In the genomic region with DNA sequence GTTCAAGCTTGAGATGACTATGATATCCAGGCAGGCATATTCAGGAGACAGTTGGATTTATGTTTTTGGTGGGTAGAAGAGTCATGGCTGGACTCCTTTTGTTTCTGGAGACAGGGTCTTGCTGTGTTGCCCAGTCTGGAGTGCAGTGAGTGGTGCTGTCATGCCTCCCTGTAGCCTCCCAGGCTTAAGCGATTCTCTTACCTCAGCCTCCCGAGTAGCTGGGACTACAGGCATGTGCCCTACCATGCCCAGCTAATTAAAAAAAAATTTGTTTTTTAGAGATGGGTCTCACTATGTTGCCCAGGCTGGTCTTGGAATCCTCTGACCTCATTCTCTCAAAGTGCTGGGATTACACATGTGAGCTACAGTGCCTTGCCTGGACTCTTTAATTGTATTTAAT, we compare ENCODE assay signal across 17 cellular contexts.
DNase-seq lines count a peak whose midpoint lies in the region; ATAC-seq and TF ChIP-seq lines count a peak whose summit lies in the region.
"Had no signal": no experiment of that assay in that cellular context is flagged by ENCODE, and none has a peak within 500 bp of the region (broad histone marks: within the 10 kb centered on the region; RNA-seq: fewer than 3 reads in every experiment).

No MANE protein-coding gene starts in this region.

- no peaks in the 10 kb centered on the region for H3K27me3 Mint-ChIP-seq in CD8-positive, alpha-beta T cell (ENCODE audit: low read depth)
- H3K27me3 Mint-ChIP-seq in activated B cell treated with CpG ODN at 0.5 μM for 24 hours = no peaks in the 10 kb centered on the region
- no peaks in the 10 kb centered on the region for H3K27me3 Mint-ChIP-seq in memory B cell
- H3K27me3 Mint-ChIP-seq: CD8-positive, alpha-beta memory T cell had no signal

- H3K79me2 ChIP-seq in Karpas-422 (ENCODE audit: low read length) = peaks cover 80% of the 10 kb centered on the region

- H3K4me1 Mint-ChIP-seq in CD8-positive, alpha-beta T cell (ENCODE audit: low read depth) = peaks cover 20% of the 10 kb centered on the region
- peaks cover 35% of the 10 kb centered on the region for H3K4me1 Mint-ChIP-seq in activated B cell treated with CpG ODN at 0.5 μM for 24 hours
- H3K4me1 Mint-ChIP-seq in memory B cell = peaks cover 6% of the 10 kb centered on the region

- no peak overlapping the region for H3K9ac ChIP-seq in Karpas-422 (ENCODE audit: low read length)
- H3K9ac ChIP-seq: BLaER1 treated with 17β-estradiol and CSF1 and Interleukin-3, amounts not matched to agents 10 nM and 100 nM; KMS-11 had no signal

- no peaks in the 10 kb centered on the region for H4K20me1 ChIP-seq in Karpas-422 (ENCODE audit: insufficient read depth, low read depth, low read length)

- H3K9me3 Mint-ChIP-seq in CD8-positive, alpha-beta T cell = no peaks in the 10 kb centered on the region
- H3K9me3 Mint-ChIP-seq in activated B cell treated with CpG ODN at 0.5 μM for 24 hours (no peaks in the 10 kb centered on the region), memory B cell (no peaks in the 10 kb centered on the region)
- H3K9me3 Mint-ChIP-seq: CD8-positive, alpha-beta memory T cell had no signal

- no peak overlapping the region for H3K4me3 Mint-ChIP-seq in CD8-positive, alpha-beta T cell
- H3K4me3 Mint-ChIP-seq in activated B cell treated with CpG ODN at 0.5 μM for 24 hours = no peak overlapping the region
- H3K4me3 Mint-ChIP-seq in memory B cell = no peak overlapping the region
- H3K4me3 Mint-ChIP-seq: CD8-positive, alpha-beta memory T cell had no signal

- peak overlapping the region; percentile 18 for H3K4me2 ChIP-seq in Karpas-422 (ENCODE audit: low read depth, low read length, poor library complexity, severe bottlenecking)
- H3K4me2 ChIP-seq: A549; BLaER1 treated with 17β-estradiol and CSF1 and Interleukin-3, amounts not matched to agents 10 nM and 100 nM; KMS-11 had no signal

- H3K4me1 ChIP-seq in CD8-positive, alpha-beta T cell (ENCODE audit: insufficient read depth, low read length) = no peaks in the 10 kb centered on the region
- peaks cover 37% of the 10 kb centered on the region for H3K4me1 ChIP-seq in Karpas-422 (ENCODE audit: low read length)

- no peaks in the 10 kb centered on the region for H3K9me3 ChIP-seq in CD8-positive, alpha-beta T cell (ENCODE audit: low read length)
- no peaks in the 10 kb centered on the region for H3K9me3 ChIP-seq in Karpas-422 (ENCODE audit: low read length)
- H3K9me3 ChIP-seq: A549 had no signal

- CTCF ChIA-PET in CD8-positive, alpha-beta T cell (lab: Charles Lee) = interaction anchor here (0.9 to 2.7 kb wide), 19 partner anchors 10 to 1024 kb away, joined by 3 to 14 read pairs (median 5); a partner anchor contains a TSS
- CTCF ChIA-PET in activated B cell treated with CpG ODN at 0.5 μM for 24 hours (lab: Charles Lee) = interaction anchor here (0.7 to 2.4 kb wide), 13 partner anchors 10 to 91 kb away, joined by 3 to 22 read pairs (median 5); a partner anchor contains a TSS

- H3K9me2 ChIP-seq in Karpas-422 (replicated peaks; ENCODE audit: insufficient read depth, low read length) = no peaks in the 10 kb centered on the region

- H3K36me3 ChIP-seq in CD8-positive, alpha-beta T cell (ENCODE audit: insufficient read depth, low read length) = no peaks in the 10 kb centered on the region
- peaks cover 10% of the 10 kb centered on the region; the same call in 1 of the 2 replicates for H3K36me3 ChIP-seq in Karpas-422 (ENCODE audit: insufficient read depth, low read length)

- H3K4me3 ChIP-seq in CD8-positive, alpha-beta T cell (ENCODE audit: low read depth, low read length) = no peak overlapping the region
- no peak overlapping the region for H3K4me3 ChIP-seq in Karpas-422 (ENCODE audit: low read length)
- H3K4me3 ChIP-seq: A549; BLaER1 treated with 17β-estradiol and CSF1 and Interleukin-3, amounts not matched to agents 10 nM and 100 nM had no signal

- no peak overlapping the region for H2AFZ ChIP-seq in Karpas-422 (ENCODE audit: low read length)

- intact Hi-C loops in CD8-positive, alpha-beta T cell (cut with DNase I, micrococcal nuclease) = loop anchor here (1.0 to 5.0 kb wide), 3 partner anchors 36 to 61 kb away; a partner anchor contains a TSS
- intact Hi-C loops in activated B cell treated with CpG ODN at 0.5 μM for 24 hours (cut with micrococcal nuclease) = loop anchor here (1.0 kb wide), 3 partner anchors 37 to 86 kb away; a partner anchor contains a TSS

- POLR2A ChIA-PET in CD8-positive, alpha-beta T cell (lab: Charles Lee) = interaction anchor here (1.1 to 1.6 kb wide), 4 partner anchors 15 to 66 kb away, joined by 3 to 7 read pairs (median 3); no protein-coding TSS in a partner anchor
- POLR2A ChIA-PET in activated B cell treated with CpG ODN at 0.5 μM for 24 hours (lab: Charles Lee) = interaction anchor here (0.7 to 2.7 kb wide), 8 partner anchors 19 to 74 kb away, joined by 3 to 27 read pairs (median 3); a partner anchor contains a TSS

- H3K27me3 ChIP-seq in CD8-positive, alpha-beta T cell (ENCODE audit: insufficient read depth, low read length) = no peaks in the 10 kb centered on the region
- H3K27me3 ChIP-seq in Karpas-422 (ENCODE audit: low read length) = no peaks in the 10 kb centered on the region
- H3K27me3 ChIP-seq: BLaER1 treated with 17β-estradiol and CSF1 and Interleukin-3, amounts not matched to agents 10 nM and 100 nM had no signal

- no peak for DNase-seq in CD8-positive, alpha-beta T cell
- DNase-seq in Karpas-422 (no peak), activated B cell treated with CpG ODN at 0.5 μM for 24 hours (no peak), memory B cell (ENCODE audit: low spot score in 2 of 2) (no peak), NCI-H2171 (lab: John Stamatoyannopoulos, UW) (no peak), NCI-H2227 (lab: John Stamatoyannopoulos, UW; ENCODE audit: unreplicated experiment) (no peak), NCI-H510A treated with DMSO at 0.1 percent for 48 hours (lab: John Stamatoyannopoulos, UW) (no peak)
- DNase-seq: GOT3, NCI-H1048, NCI-H1436, NCI-H2029, NCI-H446 treated with DMSO at 0.1 percent for 48 hours, SHP77 treated with DMSO at 0.1 percent for 48 hours had no signal

- TF ChIP-seq CTCF in CD8-positive, alpha-beta T cell (IDR thresholded peaks at IDR 0.05) = no peak
- no peak for TF ChIP-seq CTCF in activated B cell treated with CpG ODN at 0.5 μM for 24 hours (IDR thresholded peaks at IDR 0.05)

- peak overlapping the region; percentile 6 for H3K27ac Mint-ChIP-seq in CD8-positive, alpha-beta T cell
- peak overlapping the region; percentile 67 for H3K27ac Mint-ChIP-seq in activated B cell treated with CpG ODN at 0.5 μM for 24 hours
- H3K27ac Mint-ChIP-seq in memory B cell = peak overlapping the region; percentile 29

- no peak for ATAC-seq in CD8-positive, alpha-beta T cell
- peak; percentile 31 for ATAC-seq in activated B cell treated with CpG ODN at 0.5 μM for 24 hours (ENCODE audit: low read depth)
- no peak for ATAC-seq in memory B cell (ENCODE audit: low read depth)

- H3K27ac ChIP-seq in CD8-positive, alpha-beta T cell (ENCODE audit: low read depth, low read length) = no peak overlapping the region
- H3K27ac ChIP-seq in Karpas-422 (ENCODE audit: low read length) = peak overlapping the region; percentile 32; the same call in 1 of the 2 replicates
- H3K27ac ChIP-seq: BLaER1 treated with 17β-estradiol and CSF1 and Interleukin-3, amounts not matched to agents 10 nM and 100 nM; KMS-11 had no signal

- peaks cover 7% of the 10 kb centered on the region for H3K36me3 Mint-ChIP-seq in CD8-positive, alpha-beta T cell
- H3K36me3 Mint-ChIP-seq in activated B cell treated with CpG ODN at 0.5 μM for 24 hours (ENCODE audit: low read depth) (peaks cover 14% of the 10 kb centered on the region), memory B cell (peaks cover 3% of the 10 kb centered on the region)

Comparison
In these comparisons a context has a peak if more than half of its experiments do, and no peak if none do; other contexts are left out.
1. H3K27ac Mint-ChIP-seq: peak in every context shown above with its lines; median percentile 67 in activated B cell treated with CpG ODN at 0.5 μM for 24 hours; 29 in memory B cell; 6 in CD8-positive, alpha-beta T cell.